ENCODE assay signal across 15 cellular contexts in genomic region chr16:79188115-79188779, GRCh38.
"Had no signal": no experiment of that assay in that cellular context is flagged by ENCODE, and none has a peak within 500 bp of the region (broad histone marks: within the 10 kb centered on the region; RNA-seq: fewer than 3 reads in every experiment).

No MANE protein-coding gene starts in this region.

- H3K4me3 Mint-ChIP-seq: activated CD4-positive, alpha-beta T cell treated with anti-CD3 and anti-CD28 coated beads, Interleukin-2, amount 10 ng/mL, durations not matched to agents 24 days and 14 days; activated T-helper 1 cell treated with anti-CD3 and anti-CD28 coated beads, Interleukin-12 subunit alpha, Interleukin-12 subunit beta, Interleukin-2, Interleukin-4 antibody, amounts not matched to agents 30 ng/mL and 10 ng/mL and 1 ng/mL, durations not matched to agents 14 hours and 24 hours and 36 hours; memory B cell; stimulated activated naive CD8-positive, alpha-beta T cell treated with anti-CD3 and anti-CD28 coated beads, Interleukin-15, amount 100 ng/mL, for 72 hours had no signal

- ATAC-seq: pancreas; stimulated activated naive CD8-positive, alpha-beta T cell treated with anti-CD3 and anti-CD28 coated beads, Interleukin-15, amount 100 ng/mL, for 72 hours had no signal

- H3K4me3 ChIP-seq: ascending aorta, esophagus squamous epithelium, left ventricle myocardium inferior, pancreas, testis had no signal

- H3K4me1 ChIP-seq: ascending aorta, esophagus squamous epithelium, pancreas had no signal

- H3K36me3 ChIP-seq: ascending aorta, esophagus squamous epithelium, left ventricle myocardium inferior, pancreas had no signal

- H3K9me3 ChIP-seq: esophagus squamous epithelium, pancreas, testis had no signal

- H3K27ac Mint-ChIP-seq: activated CD4-positive, alpha-beta T cell treated with anti-CD3 and anti-CD28 coated beads, Interleukin-2, amount 10 ng/mL, durations not matched to agents 24 days and 14 days; activated T-helper 1 cell treated with anti-CD3 and anti-CD28 coated beads, Interleukin-12 subunit alpha, Interleukin-12 subunit beta, Interleukin-2, Interleukin-4 antibody, amounts not matched to agents 30 ng/mL and 10 ng/mL and 1 ng/mL, durations not matched to agents 14 hours and 24 hours and 36 hours; memory B cell; stimulated activated naive CD8-positive, alpha-beta T cell treated with anti-CD3 and anti-CD28 coated beads, Interleukin-15, amount 100 ng/mL, for 72 hours had no signal

- H3K27ac ChIP-seq: ascending aorta, esophagus squamous epithelium, left ventricle myocardium inferior, pancreas, testis had no signal

- H3K27me3 Mint-ChIP-seq: activated CD4-positive, alpha-beta T cell treated with anti-CD3 and anti-CD28 coated beads, Interleukin-2, amount 10 ng/mL, durations not matched to agents 24 days and 14 days had no signal

- H3K27me3 ChIP-seq: ascending aorta, esophagus squamous epithelium, pancreas, testis had no signal

- DNase-seq: activated CD4-positive, alpha-beta T cell treated with anti-CD3 and anti-CD28 coated beads, Interleukin-2, amount 10 ng/mL, durations not matched to agents 24 days and 14 days; activated naive CD4-positive, alpha-beta T cell; esophagus squamous epithelium; foreskin fibroblast; islet precursor cell; left ventricle myocardium inferior; pancreas; stimulated activated CD4-positive, alpha-beta T cell treated with anti-CD3 and anti-CD28 coated beads, Interleukin-4, amount 100 ng/mL, for 1 hour; stimulated activated CD8-positive, alpha-beta memory T cell treated with anti-CD3 and anti-CD28 coated beads, Interleukin-4, amount 100 ng/mL, for 48 hours; stimulated activated naive CD8-positive, alpha-beta T cell treated with anti-CD3 and anti-CD28 coated beads, Interleukin-15, amount 100 ng/mL, for 72 hours; T1000; testis had no signal
